In genomic region chr11:33682446-33682845, GRCh38 we compare ENCODE assay signal across 11 cellular contexts. TPM values are rescaled to one million over a fixed set of nuclear protein-coding genes. Genes with fewer than 3 reads are reported as not detected.
A peak's percentile ranks its signal among the peaks of the same experiment; 100 is the strongest.
DNase-seq lines count a peak whose midpoint lies in the region; ATAC-seq and TF ChIP-seq lines count a peak whose summit lies in the region.
"Had no signal": no experiment of that assay in that cellular context is flagged by ENCODE, and none has a peak within 500 bp of the region (broad histone marks: within the 10 kb centered on the region; RNA-seq: fewer than 3 reads in every experiment).

No MANE protein-coding gene starts in this region.

- intact Hi-C loops in mammary epithelial cell (cut with micrococcal nuclease) (loop anchor here (1.0 kb wide), 2 partner anchors 139 to 320 kb away; no protein-coding TSS in a partner anchor), mucosa of descending colon (cut with DNase I, micrococcal nuclease) (loop anchor here (10.0 kb wide), 1 partner anchor 318 kb away; no protein-coding TSS in a partner anchor)

- H3K9me3 ChIP-seq in mammary epithelial cell (replicated peaks; ENCODE audit: insufficient read depth, low read length) (no peaks in the 10 kb centered on the region), mucosa of descending colon (no peaks in the 10 kb centered on the region)

- CTCF ChIA-PET in mammary epithelial cell (lab: Charles Lee; ENCODE audit: low non-redundant PET) = no interaction called here

- H4K20me1 ChIP-seq in mammary epithelial cell (ENCODE audit: insufficient read depth, low read length) = no peaks in the 10 kb centered on the region

- peak; percentile 35 to 69 for TF ChIP-seq CTCF in mammary epithelial cell (conservative IDR thresholded peaks at IDR 0.05 in 1 of 2, IDR thresholded peaks at IDR 0.05 in 1 of 2; ENCODE audit: extremely low read depth in 1 of 2, insufficient read depth in 1 of 2, low read depth in 1 of 2, low read length in 2 of 2)
- TF ChIP-seq CTCF in mucosa of descending colon (IDR thresholded peaks at IDR 0.05) = no peak

- no peaks in the 10 kb centered on the region for H3K79me2 ChIP-seq in mammary epithelial cell (ENCODE audit: insufficient read depth, low read length)

- no peak for TF ChIP-seq EP300 in Ishikawa (IDR thresholded peaks at IDR 0.05; ENCODE audit: borderline replicate concordance)

- dilution Hi-C loops in mammary epithelial cell (cut with HindIII; ENCODE audit: low sequenced_read_pairs) = loop anchor here (25.0 kb wide), 1 partner anchor 320 kb away; no protein-coding TSS in a partner anchor

- H3K4me3 ChIP-seq in mammary epithelial cell (replicated peaks in 1 of 3; ENCODE audit: insufficient read depth in 1 of 3, low read depth in 2 of 3, low read length in 3 of 3) = no peak overlapping the region
- H3K4me3 ChIP-seq in mucosa of descending colon = no peak overlapping the region
- H3K4me3 ChIP-seq: esophagus muscularis mucosa, transverse colon had no signal

- peak; percentile 4 for DNase-seq in NCI-H1105 treated with DMSO at 0.1 percent for 48 hours (lab: John Stamatoyannopoulos, UW)
- DNase-seq in NCI-H1105 (lab: John Stamatoyannopoulos, UW) = no peak
- peak; percentile 97 for DNase-seq in mammary epithelial cell
- DNase-seq in mucosa of descending colon = no peak
- DNase-seq in globus pallidus (ENCODE audit: low spot score) = no peak
- DNase-seq in effector memory CD8-positive, alpha-beta T cell = no peak
- DNase-seq: 8988T, transverse colon had no signal

- H3K4me1 ChIP-seq in mammary epithelial cell (ENCODE audit: insufficient read depth, low read length) = peaks cover 16% of the 10 kb centered on the region
- H3K4me1 ChIP-seq in mucosa of descending colon (ENCODE audit: low read depth) = no peaks in the 10 kb centered on the region
- H3K4me1 ChIP-seq: esophagus muscularis mucosa, transverse colon had no signal

- BruUV-seq in mammary epithelial cell (replicated peaks; lab: Mats Ljungman, UMichigan) = no TSS peak

- peak; percentile 14 for ATAC-seq in mucosa of descending colon
- ATAC-seq in GM19035 (IDR thresholded peaks at IDR 0.05; ENCODE audit: unreplicated experiment) = no peak
- no peak for ATAC-seq in effector memory CD8-positive, alpha-beta T cell (replicated peaks)

- WGBS in mammary epithelial cell (ENCODE audit: low coverage, missing lambda C conversion rate) = 37% methylated on average over 3 of the region's 4 CpGs

- peaks cover 0 to under 1% of the 10 kb centered on the region in 2 donors for H3K9me3 Mint-ChIP-seq in effector memory CD8-positive, alpha-beta T cell

- in situ Hi-C loops in mammary epithelial cell (cut with MboI; ENCODE audit: low sequenced_read_pairs in 2 of 2) = loop anchor here (10.0 to 25.0 kb wide), 3 partner anchors 138 to 720 kb away; partner anchors contain the start of gene CSTF3 (in 2 of the 2)

- H3K4me3 Mint-ChIP-seq in effector memory CD8-positive, alpha-beta T cell = no peak overlapping the region

- no peaks in the 10 kb centered on the region for H3K36me3 Mint-ChIP-seq in effector memory CD8-positive, alpha-beta T cell (ENCODE audit: insufficient read depth)

- H3K9ac ChIP-seq in mammary epithelial cell (ENCODE audit: insufficient read depth, low read length) = no peak overlapping the region

- TF ChIP-seq RAD21 in Ishikawa (IDR thresholded peaks at IDR 0.05; ENCODE audit: low read depth) = peak; percentile 54

- H3K36me3 ChIP-seq in mammary epithelial cell (ENCODE audit: insufficient read depth, low read length) (no peaks in the 10 kb centered on the region), mucosa of descending colon (ENCODE audit: low read depth) (no peaks in the 10 kb centered on the region)
- H3K36me3 ChIP-seq: esophagus muscularis mucosa, transverse colon had no signal

- H3K4me1 Mint-ChIP-seq in effector memory CD8-positive, alpha-beta T cell (ENCODE audit: low read depth in 2 of 2) = no peaks in the 10 kb centered on the region

- H3K27ac ChIP-seq in mammary epithelial cell (ENCODE audit: insufficient read depth, low read depth, low read length) = peak overlapping the region; percentile 17
- H3K27ac ChIP-seq: esophagus muscularis mucosa, transverse colon had no signal

- H3K4me2 ChIP-seq in mammary epithelial cell (ENCODE audit: insufficient read depth, low read depth, low read length) = no peak overlapping the region

- no peak overlapping the region for H3K27ac Mint-ChIP-seq in effector memory CD8-positive, alpha-beta T cell

- H3K27me3 ChIP-seq in mammary epithelial cell (ENCODE audit: insufficient read depth, low read length) = no peaks in the 10 kb centered on the region

- H3K27me3 Mint-ChIP-seq in effector memory CD8-positive, alpha-beta T cell = peaks cover 64 to 94% of the 10 kb centered on the region in 2 donors

- peak overlapping the region; percentile 67 for H2AFZ ChIP-seq in mammary epithelial cell (ENCODE audit: low read depth, low read length)

TF ChIP-seq in Ishikawa, 13 proteins besides CTCF, POLR2A, EP300 and RAD21:
- no peak for TF ChIP-seq USF1 (IDR thresholded peaks at IDR 0.05)
- TF ChIP-seq TEAD4 (IDR thresholded peaks at IDR 0.05) = no peak
- TF ChIP-seq REST (IDR thresholded peaks at IDR 0.05; ENCODE audit: low read depth) = no peak
- TF ChIP-seq FOXM1 (IDR thresholded peaks at IDR 0.05; ENCODE audit: borderline replicate concordance, low read depth) = no peak
- TF ChIP-seq MAX (IDR thresholded peaks at IDR 0.05) = no peak
- no peak for TF ChIP-seq YY1 (IDR thresholded peaks at IDR 0.05; ENCODE audit: low read depth)
- no peak for TF ChIP-seq EGR1 (IDR thresholded peaks at IDR 0.05)
- no peak for TF ChIP-seq CREB1 (IDR thresholded peaks at IDR 0.05; ENCODE audit: low read depth)
- no peak for TF ChIP-seq TCF12 (IDR thresholded peaks at IDR 0.05; ENCODE audit: low read depth)
- no peak for TF ChIP-seq CEBPB (IDR thresholded peaks at IDR 0.05)
- TF ChIP-seq ZBTB7A (IDR thresholded peaks at IDR 0.05; ENCODE audit: low read depth) = no peak
- TF ChIP-seq TAF1 (IDR thresholded peaks at IDR 0.05; ENCODE audit: low read depth) = no peak
- no peak for TF ChIP-seq NFIC (IDR thresholded peaks at IDR 0.05)

RNA-seq across cellular contexts. Expression of gene C11orf91, which starts 18.2 kb away (rescaled TPM):
- total RNA-seq in mammary epithelial cell (1 to 10 TPM in 1 of 2 donors, not detected in 1; 7.6 TPM), mucosa of descending colon (under 1 TPM; 0.51 to 0.70 (median 0.58) TPM)
- 0.08 TPM for polyA plus RNA-seq in mammary epithelial cell
- not detected for polyA minus RNA-seq in mammary epithelial cell
- total RNA-seq: esophagus muscularis mucosa, transverse colon had no signal

RNA-seq across cellular contexts. Expression of gene CD59, which starts 53.8 kb away (rescaled TPM):
- total RNA-seq in mammary epithelial cell = 1,000 to 10,000 TPM; 1,038 to 1,326 TPM
- 1,397 TPM for polyA plus RNA-seq in mammary epithelial cell
- polyA minus RNA-seq in mammary epithelial cell = 796 TPM
- 100 to 1,000 TPM; 317 to 382 (median 381) TPM for total RNA-seq in mucosa of descending colon

Comparison
In these comparisons a context has a peak if more than half of its experiments do, and no peak if none do; other contexts are left out.
1. DNase-seq: peak in NCI-H1105 treated with DMSO at 0.1 percent for 48 hours (single experiment) and mammary epithelial cell (single experiment); none in NCI-H1105 (single experiment), mucosa of descending colon (0 of 3), globus pallidus (single experiment) and effector memory CD8-positive, alpha-beta T cell (0 of 3).